ENCODE assay signal across 7 cellular contexts in genomic region chr14:48267926-48268325, GRCh38.
DNase-seq lines count a peak whose midpoint lies in the region; TF ChIP-seq lines count a peak whose summit lies in the region.
"Not testable (repeated sequence)": the region's sequence is repeated elsewhere in the genome, so short reads cannot be mapped to it uniquely, and the experiment has no call there.

No MANE protein-coding gene starts in this region.

- H3K9me3 ChIP-seq in ES-I3 (ENCODE audit: control insufficient read depth, insufficient read depth, low read length); H9 (ENCODE audit: control insufficient read depth, low read depth, low read length); HUES64 (ENCODE audit: insufficient read depth, low read depth, low read length); endodermal cell (ENCODE audit: control insufficient read depth, low read length); iPS-15b (ENCODE audit: control insufficient read depth, insufficient read depth, low read length): not testable (repeated sequence)

- H2BK120ac ChIP-seq in H9 (ENCODE audit: low read depth, low read length, poor library complexity, severe bottlenecking); mesendoderm (ENCODE audit: low read depth, low read length): not testable (repeated sequence)

- H3K18ac ChIP-seq in H9 (ENCODE audit: insufficient read length, low read depth, low read length), result not testable (repeated sequence)
- peak overlapping the region; percentile 93 for H3K18ac ChIP-seq in mesendoderm (ENCODE audit: low read length)

- not testable (repeated sequence) for H3K4ac ChIP-seq in H9 (ENCODE audit: low read depth, low read length)
- peak overlapping the region; percentile 100 for H3K4ac ChIP-seq in mesendoderm (ENCODE audit: low read depth, low read length)

- H3T11ph ChIP-seq in H9 (ENCODE audit: low read length), result not testable (repeated sequence)

- H2BK5ac ChIP-seq in H9 (ENCODE audit: insufficient read length, low read length); mesendoderm (ENCODE audit: low read length): not testable (repeated sequence)

- H4K8ac ChIP-seq in H9 (replicated peaks; ENCODE audit: insufficient read length, low read depth, low read length); mesendoderm (ENCODE audit: low read depth, low read length): not testable (repeated sequence)

- H4K5ac ChIP-seq in H9 (ENCODE audit: insufficient read length, low read depth, low read length); mesendoderm (ENCODE audit: low read length): not testable (repeated sequence)

- H3K56ac ChIP-seq in H9 (ENCODE audit: insufficient read length, low read depth, low read length), result not testable (repeated sequence)
- H3K56ac ChIP-seq in mesendoderm (ENCODE audit: low read length), result peak overlapping the region; percentile 90

- H3K4me3 Mint-ChIP-seq in H9, result peak overlapping the region; percentile 52 to 58; a peak in 4 of 5 replicates
- H3K4me3 Mint-ChIP-seq in endodermal cell, result not testable (repeated sequence)

- H3K27ac ChIP-seq in H9 (ENCODE audit: insufficient read length, low read depth, low read length); endodermal cell (ENCODE audit: low read depth, low read length): not testable (repeated sequence)
- H3K27ac ChIP-seq in HUES64 (ENCODE audit: low read depth, low read length) (peak overlapping the region; percentile 74), mesendoderm (ENCODE audit: low read depth, low read length) (peak overlapping the region; percentile 86)

- H2BK12ac ChIP-seq in H9 (ENCODE audit: insufficient read length, low read depth, low read length), result not testable (repeated sequence)

- H3K9ac ChIP-seq in ES-I3 (ENCODE audit: low read depth, low read length), result peak overlapping the region; percentile 83
- peak overlapping the region; percentile 91 for H3K9ac ChIP-seq in H9 (ENCODE audit: extremely low read depth, insufficient read length, low read length)
- peak overlapping the region; percentile 77 for H3K9ac ChIP-seq in HUES64 (ENCODE audit: low read depth, low read length)
- peak overlapping the region; percentile 89 for H3K9ac ChIP-seq in endodermal cell (ENCODE audit: extremely low read depth, low read length, poor library complexity, severe bottlenecking)
- H3K9ac ChIP-seq in iPS-15b (ENCODE audit: low read depth, low read length), result not testable (repeated sequence)
- H3K9ac ChIP-seq in mesendoderm (ENCODE audit: low read length), result peak overlapping the region; percentile 78

- peak; percentile 66 for DNase-seq in H9
- DNase-seq in endodermal cell, result peak; percentile 90
- DNase-seq in iPS DF 19.7 (ENCODE audit: low read depth, low spot score), result peak; percentile 47
- DNase-seq in mesendoderm, result peak; percentile 90

- not testable (repeated sequence) for H3K23me2 ChIP-seq in H9 (ENCODE audit: insufficient read length, low read depth, low read length, poor library complexity, severe bottlenecking)

- H2BK15ac ChIP-seq in H9 (ENCODE audit: low read depth, low read length), result not testable (repeated sequence)
- peak overlapping the region; percentile 6 for H2BK15ac ChIP-seq in mesendoderm (replicated peaks; ENCODE audit: low read depth)

- H4K20me1 ChIP-seq in H9 (ENCODE audit: control insufficient read depth, insufficient read depth, insufficient read length), result not testable (repeated sequence)

- H3K4me1 Mint-ChIP-seq in H9 (peaks cover 11 to 17% of the 10 kb centered on the region in 2 experiments; a peak in 3 of 4 replicates), endodermal cell (peaks cover 17% of the 10 kb centered on the region)

- no CpG with 5 or more reads among the region's 4 CpGs for WGBS in H9 (ENCODE audit: extremely low coverage, insufficient read length, low lambda C conversion rate)
- WGBS in HUES64, result 23% methylated on average over 4 of the region's 4 CpGs
- 6 to 11% methylated on average over 2 to 4 of the region's 4 CpGs for WGBS in endodermal cell (ENCODE audit: insufficient coverage in 1 of 2, insufficient read length in 1 of 2), 2 experiments
- no CpG with 5 or more reads among the region's 4 CpGs for WGBS in mesendoderm (ENCODE audit: extremely low coverage, insufficient coverage, low lambda C conversion rate)

- H3K4me3 ChIP-seq in HUES64 (ENCODE audit: low read length), result peak overlapping the region; percentile 57
- H3K4me3 ChIP-seq in endodermal cell (ENCODE audit: low read length), result peak overlapping the region; percentile 96
- peak overlapping the region; percentile 66 for H3K4me3 ChIP-seq in iPS-15b (ENCODE audit: low read depth, low read length)
- H3K4me3 ChIP-seq in mesendoderm (ENCODE audit: low read length), result not testable (repeated sequence)

- not testable (repeated sequence) for H4K91ac ChIP-seq in H9 (ENCODE audit: insufficient read length, low read depth, low read length)

- H3K79me1 ChIP-seq in H9 (ENCODE audit: insufficient read depth, low read depth, low read length, poor library complexity, severe bottlenecking); mesendoderm (ENCODE audit: low read length): not testable (repeated sequence)

- peaks cover 25% of the 10 kb centered on the region for H3K4me1 ChIP-seq in ES-I3 (ENCODE audit: insufficient read depth, low read length)
- H3K4me1 ChIP-seq in H9 (ENCODE audit: insufficient read depth, low read length); endodermal cell (ENCODE audit: control insufficient read depth, insufficient read depth, low read length); iPS-15b (ENCODE audit: control insufficient read depth, insufficient read depth, low read length); mesendoderm (ENCODE audit: control insufficient read depth, low read depth, low read length): not testable (repeated sequence)
- peaks cover 15% of the 10 kb centered on the region for H3K4me1 ChIP-seq in HUES64 (ENCODE audit: insufficient read depth, low read length)

- H3K27ac Mint-ChIP-seq in H9, result peak overlapping the region; percentile 0 to 68 (median 2); a peak in 4 of 7 replicates
- H3K27ac Mint-ChIP-seq in endodermal cell, result not testable (repeated sequence)

- H3K36me3 Mint-ChIP-seq in H9 (ENCODE audit: insufficient read depth in 1 of 3, low read depth in 3 of 3), result not testable (repeated sequence)
- peaks cover 10% of the 10 kb centered on the region for H3K36me3 Mint-ChIP-seq in endodermal cell (ENCODE audit: low read depth)

- peaks cover 12% of the 10 kb centered on the region for H3K36me3 ChIP-seq in ES-I3 (ENCODE audit: insufficient read depth, low read length)
- not testable (repeated sequence) for H3K36me3 ChIP-seq in HUES64 (ENCODE audit: insufficient read depth, low read length); endodermal cell (ENCODE audit: control insufficient read depth, insufficient read depth, low read length); iPS-15b (ENCODE audit: control insufficient read depth, insufficient read depth, low read length); mesendoderm (ENCODE audit: control insufficient read depth, insufficient read depth, low read length)

- not testable (repeated sequence) for H3K9me3 Mint-ChIP-seq in H9, endodermal cell

- not testable (repeated sequence) for H3K27me3 ChIP-seq in H9 (ENCODE audit: insufficient read depth, low read length); HUES64 (ENCODE audit: insufficient read depth, low read length); endodermal cell (ENCODE audit: control insufficient read depth, insufficient read depth, low read length, poor library complexity, severe bottlenecking); iPS-15b (ENCODE audit: control insufficient read depth, insufficient read depth, low read length); mesendoderm (ENCODE audit: insufficient read depth, low read length, poor library complexity)

- H2BK20ac ChIP-seq in H9 (ENCODE audit: low read depth, low read length, poor library complexity, severe bottlenecking), result not testable (repeated sequence)

- not testable (repeated sequence) for H3K14ac ChIP-seq in H9 (ENCODE audit: insufficient read depth, low read length)

- peaks cover 12% of the 10 kb centered on the region; the same call in 1 of the 2 replicates for H3K79me2 ChIP-seq in H9 (ENCODE audit: insufficient read depth, low read length)
- peaks cover 27% of the 10 kb centered on the region for H3K79me2 ChIP-seq in mesendoderm (ENCODE audit: control insufficient read depth, insufficient read depth, low read length)

- H2AFZ ChIP-seq in H9 (ENCODE audit: low read length), result not testable (repeated sequence)

- H2AK5ac ChIP-seq in H9 (ENCODE audit: insufficient read length, low read length); mesendoderm (ENCODE audit: low read length): not testable (repeated sequence)

- not testable (repeated sequence) for H3K27me3 Mint-ChIP-seq in H9 (ENCODE audit: low read depth); endodermal cell (ENCODE audit: insufficient read depth)

- not testable (repeated sequence) for TF ChIP-seq CTCF in H9 (conservative IDR thresholded peaks at IDR 0.05); endodermal cell (conservative IDR thresholded peaks at IDR 0.05)

- peak overlapping the region; percentile 98 for H3K4me2 ChIP-seq in H9 (ENCODE audit: insufficient read depth, insufficient read length, low read length)
- not testable (repeated sequence) for H3K4me2 ChIP-seq in mesendoderm (ENCODE audit: low read length)

- not testable (repeated sequence) for H3K23ac ChIP-seq in H9 (ENCODE audit: insufficient read length, low read depth, low read length); mesendoderm (ENCODE audit: low read length)
